ENCODE assay signal across 1 cellular context in the genomic region with DNA sequence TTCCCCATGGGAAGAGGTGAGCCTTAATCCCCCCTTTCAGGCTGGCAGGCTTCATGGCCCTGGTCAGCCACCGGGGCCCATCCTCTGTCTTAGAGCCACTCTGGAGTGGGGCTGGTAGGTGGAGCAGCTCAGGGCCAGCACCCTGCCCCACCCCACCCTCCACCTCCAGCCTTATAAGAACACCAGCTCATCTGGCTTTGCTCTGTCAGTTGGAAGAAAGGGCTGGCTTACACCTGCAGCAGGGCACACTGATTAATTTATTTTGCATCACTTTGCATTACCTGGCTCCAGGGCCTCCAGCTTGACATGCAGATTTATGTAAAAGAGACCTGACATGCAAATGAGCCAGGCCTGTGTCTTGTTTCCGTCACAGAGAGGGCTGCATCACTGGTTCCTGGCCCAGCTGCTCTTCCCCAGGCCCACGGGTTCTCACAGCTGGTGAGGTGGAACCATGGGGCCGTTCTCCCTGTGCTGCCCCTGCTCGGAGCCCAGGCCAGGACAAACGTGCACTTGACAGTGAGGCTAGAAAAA.
TF ChIP-seq lines count a peak whose summit lies in the region.

No MANE protein-coding gene starts in this region.

TF ChIP-seq in A549, 52 proteins besides CTCF, POLR2A, EP300 and RAD21 (continued from another document):
- no peak for TF ChIP-seq ZSCAN20 (CRISPR knock-in tag; IDR thresholded peaks at IDR 0.05)
- TF ChIP-seq POLR2AphosphoS2 (conservative IDR thresholded peaks at IDR 0.05; ENCODE audit: low read length): no peak
- TF ChIP-seq FOXS1 (CRISPR knock-in tag; IDR thresholded peaks at IDR 0.05): no peak
- no peak for TF ChIP-seq FOSB (CRISPR knock-in tag; IDR thresholded peaks at IDR 0.05)
- no peak for TF ChIP-seq HEYL (CRISPR knock-in tag; IDR thresholded peaks at IDR 0.05)
- TF ChIP-seq GATA3 (IDR thresholded peaks at IDR 0.05; ENCODE audit: borderline replicate concordance): no peak
- no peak for TF ChIP-seq BHLHE40 (IDR thresholded peaks at IDR 0.05; ENCODE audit: low read depth, low read length)
